In the genomic region with DNA sequence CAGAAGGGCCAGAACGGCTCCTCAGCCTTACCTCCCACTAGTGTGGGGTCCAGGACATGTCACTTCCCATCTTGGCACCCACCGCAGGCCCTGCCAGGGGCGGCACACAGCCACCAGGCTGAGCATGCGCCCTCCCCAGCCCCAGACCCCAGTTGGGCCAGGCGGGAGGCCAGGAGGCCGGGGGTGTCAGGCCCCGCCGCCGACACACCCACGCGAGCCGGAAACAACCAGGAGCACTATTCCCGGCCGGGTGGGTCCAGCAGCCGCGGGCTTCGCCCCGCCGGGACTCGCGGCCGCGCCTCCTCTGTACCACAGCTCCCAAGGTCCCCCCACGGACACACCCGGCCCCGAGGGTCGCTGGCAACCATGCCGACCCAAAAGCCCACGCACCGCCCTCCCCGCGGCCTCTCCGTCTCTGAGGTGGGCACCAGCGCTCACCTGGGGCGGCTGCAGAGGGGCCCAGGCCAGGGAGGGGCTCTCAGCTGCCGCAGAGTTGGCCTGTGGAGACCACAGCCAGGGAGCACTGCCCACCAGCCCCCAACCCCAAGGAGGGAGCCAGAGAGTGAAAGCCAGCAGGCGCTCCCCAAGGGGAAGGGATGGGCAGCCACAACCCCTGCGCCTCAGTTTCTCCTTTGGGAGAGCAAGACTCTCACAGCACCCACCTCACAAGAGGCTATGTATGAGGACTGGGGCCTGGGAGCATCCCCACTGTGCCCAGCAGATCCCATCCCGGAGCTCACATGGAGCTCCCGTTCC, we compare ENCODE assay signal across 1 cellular context.
TF ChIP-seq lines count a peak whose summit lies in the region.

No MANE protein-coding gene starts in this region.

TF ChIP-seq in liver, 16 proteins besides CTCF, POLR2A, EP300 and RAD21 (continued from another document):
- TF ChIP-seq, protein P1, sequence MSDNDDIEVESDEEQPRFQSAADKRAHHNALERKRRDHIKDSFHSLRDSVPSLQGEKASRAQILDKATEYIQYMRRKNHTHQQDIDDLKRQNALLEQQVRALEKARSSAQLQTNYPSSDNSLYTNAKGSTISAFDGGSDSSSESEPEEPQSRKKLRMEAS (IDR thresholded peaks at IDR 0.05), result no peak
- TF ChIP-seq TAF1 (conservative IDR thresholded peaks at IDR 0.05) (no peak), GABPA (IDR thresholded peaks at IDR 0.05 in 1 of 2, conservative IDR thresholded peaks at IDR 0.05 in 1 of 2) (no peak), JUND (IDR thresholded peaks at IDR 0.05) (no peak), FOXA1 (IDR thresholded peaks at IDR 0.05) (no peak), YY1 (IDR thresholded peaks at IDR 0.05) (no peak), NR2F2 (IDR thresholded peaks at IDR 0.05) (no peak), HNF4G (IDR thresholded peaks at IDR 0.05) (no peak), HNF4A (conservative IDR thresholded peaks at IDR 0.05) (no peak), RXRA (IDR thresholded peaks at IDR 0.05) (no peak)
- TF ChIP-seq, protein P2, sequence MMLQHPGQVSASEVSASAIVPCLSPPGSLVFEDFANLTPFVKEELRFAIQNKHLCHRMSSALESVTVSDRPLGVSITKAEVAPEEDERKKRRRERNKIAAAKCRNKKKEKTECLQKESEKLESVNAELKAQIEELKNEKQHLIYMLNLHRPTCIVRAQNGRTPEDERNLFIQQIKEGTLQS (IDR thresholded peaks at IDR 0.05), result no peak
- TF ChIP-seq, protein P3, sequence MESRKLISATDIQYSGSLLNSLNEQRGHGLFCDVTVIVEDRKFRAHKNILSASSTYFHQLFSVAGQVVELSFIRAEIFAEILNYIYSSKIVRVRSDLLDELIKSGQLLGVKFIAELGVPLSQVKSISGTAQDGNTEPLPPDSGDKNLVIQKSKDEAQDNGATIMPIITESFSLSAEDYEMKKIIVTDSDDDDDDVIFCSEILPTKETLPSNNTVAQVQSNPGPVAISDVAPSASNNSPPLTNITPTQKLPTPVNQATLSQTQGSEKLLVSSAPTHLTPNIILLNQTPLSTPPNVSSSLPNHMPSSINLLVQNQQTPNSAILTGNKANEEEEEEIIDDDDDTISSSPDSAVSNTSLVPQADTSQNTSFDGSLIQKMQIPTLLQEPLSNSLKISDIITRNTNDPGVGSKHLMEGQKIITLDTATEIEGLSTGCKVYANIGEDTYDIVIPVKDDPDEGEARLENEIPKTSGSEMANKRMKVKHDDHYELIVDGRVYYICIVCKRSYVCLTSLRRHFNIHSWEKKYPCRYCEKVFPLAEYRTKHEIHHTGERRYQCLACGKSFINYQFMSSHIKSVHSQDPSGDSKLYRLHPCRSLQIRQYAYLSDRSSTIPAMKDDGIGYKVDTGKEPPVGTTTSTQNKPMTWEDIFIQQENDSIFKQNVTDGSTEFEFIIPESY (IDR thresholded peaks at IDR 0.05), result no peak
